In the genomic region with DNA sequence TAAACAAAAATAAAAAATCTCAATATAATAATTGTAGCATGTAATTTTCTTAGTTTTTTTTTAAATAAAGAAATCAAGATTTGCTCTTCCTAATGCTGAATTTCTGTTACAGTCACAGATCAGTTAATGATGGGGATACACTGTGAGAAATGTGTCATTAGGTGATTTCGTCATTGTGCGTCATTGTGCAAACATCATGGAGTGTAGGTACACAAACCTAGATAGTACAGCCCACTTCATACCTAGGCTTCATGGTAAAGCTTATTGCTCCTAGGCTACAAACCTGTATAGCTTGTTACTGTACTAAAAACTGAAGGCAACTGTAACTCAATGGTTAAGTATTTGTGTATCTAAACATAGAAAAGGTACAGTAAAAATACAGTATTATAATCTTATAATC, we compare ENCODE assay signal across 1 cellular context.
TF ChIP-seq lines count a peak whose summit lies in the region.

No MANE protein-coding gene starts in this region.

TF ChIP-seq in GM23338, 12 proteins besides CTCF, POLR2A, EP300 and RAD21 (continued from another document):
- TF ChIP-seq, protein P1, sequence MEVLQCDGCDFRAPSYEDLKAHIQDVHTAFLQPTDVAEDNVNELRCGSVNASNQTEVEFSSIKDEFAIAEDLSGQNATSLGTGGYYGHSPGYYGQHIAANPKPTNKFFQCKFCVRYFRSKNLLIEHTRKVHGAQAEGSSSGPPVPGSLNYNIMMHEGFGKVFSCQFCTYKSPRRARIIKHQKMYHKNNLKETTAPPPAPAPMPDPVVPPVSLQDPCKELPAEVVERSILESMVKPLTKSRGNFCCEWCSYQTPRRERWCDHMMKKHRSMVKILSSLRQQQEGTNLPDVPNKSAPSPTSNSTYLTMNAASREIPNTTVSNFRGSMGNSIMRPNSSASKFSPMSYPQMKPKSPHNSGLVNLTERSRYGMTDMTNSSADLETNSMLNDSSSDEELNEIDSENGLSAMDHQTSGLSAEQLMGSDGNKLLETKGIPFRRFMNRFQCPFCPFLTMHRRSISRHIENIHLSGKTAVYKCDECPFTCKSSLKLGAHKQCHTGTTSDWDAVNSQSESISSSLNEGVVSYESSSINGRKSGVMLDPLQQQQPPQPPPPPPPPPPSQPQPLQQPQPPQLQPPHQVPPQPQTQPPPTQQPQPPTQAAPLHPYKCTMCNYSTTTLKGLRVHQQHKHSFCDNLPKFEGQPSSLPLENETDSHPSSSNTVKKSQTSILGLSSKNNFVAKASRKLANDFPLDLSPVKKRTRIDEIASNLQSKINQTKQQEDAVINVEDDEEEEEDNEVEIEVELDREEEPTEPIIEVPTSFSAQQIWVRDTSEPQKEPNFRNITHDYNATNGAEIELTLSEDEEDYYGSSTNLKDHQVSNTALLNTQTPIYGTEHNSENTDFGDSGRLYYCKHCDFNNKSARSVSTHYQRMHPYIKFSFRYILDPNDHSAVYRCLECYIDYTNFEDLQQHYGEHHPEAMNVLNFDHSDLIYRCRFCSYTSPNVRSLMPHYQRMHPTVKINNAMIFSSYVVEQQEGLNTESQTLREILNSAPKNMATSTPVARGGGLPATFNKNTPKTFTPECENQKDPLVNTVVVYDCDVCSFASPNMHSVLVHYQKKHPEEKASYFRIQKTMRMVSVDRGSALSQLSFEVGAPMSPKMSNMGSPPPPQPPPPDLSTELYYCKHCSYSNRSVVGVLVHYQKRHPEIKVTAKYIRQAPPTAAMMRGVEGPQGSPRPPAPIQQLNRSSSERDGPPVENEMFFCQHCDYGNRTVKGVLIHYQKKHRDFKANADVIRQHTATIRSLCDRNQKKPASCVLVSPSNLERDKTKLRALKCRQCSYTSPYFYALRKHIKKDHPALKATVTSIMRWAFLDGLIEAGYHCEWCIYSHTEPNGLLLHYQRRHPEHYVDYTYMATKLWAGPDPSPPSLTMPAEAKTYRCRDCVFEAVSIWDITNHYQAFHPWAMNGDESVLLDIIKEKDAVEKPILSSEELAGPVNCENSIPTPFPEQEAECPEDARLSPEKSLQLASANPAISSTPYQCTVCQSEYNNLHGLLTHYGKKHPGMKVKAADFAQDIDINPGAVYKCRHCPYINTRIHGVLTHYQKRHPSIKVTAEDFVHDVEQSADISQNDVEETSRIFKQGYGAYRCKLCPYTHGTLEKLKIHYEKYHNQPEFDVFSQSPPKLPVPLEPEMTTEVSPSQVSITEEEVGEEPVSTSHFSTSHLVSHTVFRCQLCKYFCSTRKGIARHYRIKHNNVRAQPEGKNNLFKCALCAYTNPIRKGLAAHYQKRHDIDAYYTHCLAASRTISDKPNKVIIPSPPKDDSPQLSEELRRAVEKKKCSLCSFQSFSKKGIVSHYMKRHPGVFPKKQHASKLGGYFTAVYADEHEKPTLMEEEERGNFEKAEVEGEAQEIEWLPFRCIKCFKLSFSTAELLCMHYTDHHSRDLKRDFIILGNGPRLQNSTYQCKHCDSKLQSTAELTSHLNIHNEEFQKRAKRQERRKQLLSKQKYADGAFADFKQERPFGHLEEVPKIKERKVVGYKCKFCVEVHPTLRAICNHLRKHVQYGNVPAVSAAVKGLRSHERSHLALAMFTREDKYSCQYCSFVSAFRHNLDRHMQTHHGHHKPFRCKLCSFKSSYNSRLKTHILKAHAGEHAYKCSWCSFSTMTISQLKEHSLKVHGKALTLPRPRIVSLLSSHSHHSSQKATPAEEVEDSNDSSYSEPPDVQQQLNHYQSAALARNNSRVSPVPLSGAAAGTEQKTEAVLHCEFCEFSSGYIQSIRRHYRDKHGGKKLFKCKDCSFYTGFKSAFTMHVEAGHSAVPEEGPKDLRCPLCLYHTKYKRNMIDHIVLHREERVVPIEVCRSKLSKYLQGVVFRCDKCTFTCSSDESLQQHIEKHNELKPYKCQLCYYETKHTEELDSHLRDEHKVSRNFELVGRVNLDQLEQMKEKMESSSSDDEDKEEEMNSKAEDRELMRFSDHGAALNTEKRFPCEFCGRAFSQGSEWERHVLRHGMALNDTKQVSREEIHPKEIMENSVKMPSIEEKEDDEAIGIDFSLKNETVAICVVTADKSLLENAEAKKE (CRISPR knock-in tag; IDR thresholded peaks at IDR 0.05): no peak
- TF ChIP-seq ZNF331 (CRISPR knock-in tag; IDR thresholded peaks at IDR 0.05; ENCODE audit: low read depth) (no peak), ZNF114 (CRISPR knock-in tag; IDR thresholded peaks at IDR 0.05) (no peak), STAT1 (IDR thresholded peaks at IDR 0.05; ENCODE audit: unreplicated experiment) (no peak), NANOG (IDR thresholded peaks at IDR 0.05; ENCODE audit: borderline replicate concordance) (no peak), POLR2AphosphoS5 (IDR thresholded peaks at IDR 0.05; ENCODE audit: low read depth) (no peak), JUNB (IDR thresholded peaks at IDR 0.05; ENCODE audit: unreplicated experiment) (no peak), EZH2phosphoT487 (IDR thresholded peaks at IDR 0.05; ENCODE audit: unreplicated experiment) (no peak), CREB1 (CRISPR knock-in tag; IDR thresholded peaks at IDR 0.05; ENCODE audit: low read depth) (no peak)
- TF ChIP-seq, protein P2, sequence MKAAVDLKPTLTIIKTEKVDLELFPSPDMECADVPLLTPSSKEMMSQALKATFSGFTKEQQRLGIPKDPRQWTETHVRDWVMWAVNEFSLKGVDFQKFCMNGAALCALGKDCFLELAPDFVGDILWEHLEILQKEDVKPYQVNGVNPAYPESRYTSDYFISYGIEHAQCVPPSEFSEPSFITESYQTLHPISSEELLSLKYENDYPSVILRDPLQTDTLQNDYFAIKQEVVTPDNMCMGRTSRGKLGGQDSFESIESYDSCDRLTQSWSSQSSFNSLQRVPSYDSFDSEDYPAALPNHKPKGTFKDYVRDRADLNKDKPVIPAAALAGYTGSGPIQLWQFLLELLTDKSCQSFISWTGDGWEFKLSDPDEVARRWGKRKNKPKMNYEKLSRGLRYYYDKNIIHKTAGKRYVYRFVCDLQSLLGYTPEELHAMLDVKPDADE (IDR thresholded peaks at IDR 0.05): no peak
- TF ChIP-seq, protein P3, sequence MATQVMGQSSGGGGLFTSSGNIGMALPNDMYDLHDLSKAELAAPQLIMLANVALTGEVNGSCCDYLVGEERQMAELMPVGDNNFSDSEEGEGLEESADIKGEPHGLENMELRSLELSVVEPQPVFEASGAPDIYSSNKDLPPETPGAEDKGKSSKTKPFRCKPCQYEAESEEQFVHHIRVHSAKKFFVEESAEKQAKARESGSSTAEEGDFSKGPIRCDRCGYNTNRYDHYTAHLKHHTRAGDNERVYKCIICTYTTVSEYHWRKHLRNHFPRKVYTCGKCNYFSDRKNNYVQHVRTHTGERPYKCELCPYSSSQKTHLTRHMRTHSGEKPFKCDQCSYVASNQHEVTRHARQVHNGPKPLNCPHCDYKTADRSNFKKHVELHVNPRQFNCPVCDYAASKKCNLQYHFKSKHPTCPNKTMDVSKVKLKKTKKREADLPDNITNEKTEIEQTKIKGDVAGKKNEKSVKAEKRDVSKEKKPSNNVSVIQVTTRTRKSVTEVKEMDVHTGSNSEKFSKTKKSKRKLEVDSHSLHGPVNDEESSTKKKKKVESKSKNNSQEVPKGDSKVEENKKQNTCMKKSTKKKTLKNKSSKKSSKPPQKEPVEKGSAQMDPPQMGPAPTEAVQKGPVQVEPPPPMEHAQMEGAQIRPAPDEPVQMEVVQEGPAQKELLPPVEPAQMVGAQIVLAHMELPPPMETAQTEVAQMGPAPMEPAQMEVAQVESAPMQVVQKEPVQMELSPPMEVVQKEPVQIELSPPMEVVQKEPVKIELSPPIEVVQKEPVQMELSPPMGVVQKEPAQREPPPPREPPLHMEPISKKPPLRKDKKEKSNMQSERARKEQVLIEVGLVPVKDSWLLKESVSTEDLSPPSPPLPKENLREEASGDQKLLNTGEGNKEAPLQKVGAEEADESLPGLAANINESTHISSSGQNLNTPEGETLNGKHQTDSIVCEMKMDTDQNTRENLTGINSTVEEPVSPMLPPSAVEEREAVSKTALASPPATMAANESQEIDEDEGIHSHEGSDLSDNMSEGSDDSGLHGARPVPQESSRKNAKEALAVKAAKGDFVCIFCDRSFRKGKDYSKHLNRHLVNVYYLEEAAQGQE (IDR thresholded peaks at IDR 0.05; ENCODE audit: unreplicated experiment): no peak
